ENCODE assay signal across 1 cellular context in genomic region chr4:6974138-6974848, GRCh38.
TF ChIP-seq lines count a peak whose summit lies in the region.

No MANE protein-coding gene starts in this region.

TF ChIP-seq in HepG2, 621 proteins besides CTCF, POLR2A, EP300 and RAD21 (continued from another document and continues in another):
- TF ChIP-seq, protein P1, sequence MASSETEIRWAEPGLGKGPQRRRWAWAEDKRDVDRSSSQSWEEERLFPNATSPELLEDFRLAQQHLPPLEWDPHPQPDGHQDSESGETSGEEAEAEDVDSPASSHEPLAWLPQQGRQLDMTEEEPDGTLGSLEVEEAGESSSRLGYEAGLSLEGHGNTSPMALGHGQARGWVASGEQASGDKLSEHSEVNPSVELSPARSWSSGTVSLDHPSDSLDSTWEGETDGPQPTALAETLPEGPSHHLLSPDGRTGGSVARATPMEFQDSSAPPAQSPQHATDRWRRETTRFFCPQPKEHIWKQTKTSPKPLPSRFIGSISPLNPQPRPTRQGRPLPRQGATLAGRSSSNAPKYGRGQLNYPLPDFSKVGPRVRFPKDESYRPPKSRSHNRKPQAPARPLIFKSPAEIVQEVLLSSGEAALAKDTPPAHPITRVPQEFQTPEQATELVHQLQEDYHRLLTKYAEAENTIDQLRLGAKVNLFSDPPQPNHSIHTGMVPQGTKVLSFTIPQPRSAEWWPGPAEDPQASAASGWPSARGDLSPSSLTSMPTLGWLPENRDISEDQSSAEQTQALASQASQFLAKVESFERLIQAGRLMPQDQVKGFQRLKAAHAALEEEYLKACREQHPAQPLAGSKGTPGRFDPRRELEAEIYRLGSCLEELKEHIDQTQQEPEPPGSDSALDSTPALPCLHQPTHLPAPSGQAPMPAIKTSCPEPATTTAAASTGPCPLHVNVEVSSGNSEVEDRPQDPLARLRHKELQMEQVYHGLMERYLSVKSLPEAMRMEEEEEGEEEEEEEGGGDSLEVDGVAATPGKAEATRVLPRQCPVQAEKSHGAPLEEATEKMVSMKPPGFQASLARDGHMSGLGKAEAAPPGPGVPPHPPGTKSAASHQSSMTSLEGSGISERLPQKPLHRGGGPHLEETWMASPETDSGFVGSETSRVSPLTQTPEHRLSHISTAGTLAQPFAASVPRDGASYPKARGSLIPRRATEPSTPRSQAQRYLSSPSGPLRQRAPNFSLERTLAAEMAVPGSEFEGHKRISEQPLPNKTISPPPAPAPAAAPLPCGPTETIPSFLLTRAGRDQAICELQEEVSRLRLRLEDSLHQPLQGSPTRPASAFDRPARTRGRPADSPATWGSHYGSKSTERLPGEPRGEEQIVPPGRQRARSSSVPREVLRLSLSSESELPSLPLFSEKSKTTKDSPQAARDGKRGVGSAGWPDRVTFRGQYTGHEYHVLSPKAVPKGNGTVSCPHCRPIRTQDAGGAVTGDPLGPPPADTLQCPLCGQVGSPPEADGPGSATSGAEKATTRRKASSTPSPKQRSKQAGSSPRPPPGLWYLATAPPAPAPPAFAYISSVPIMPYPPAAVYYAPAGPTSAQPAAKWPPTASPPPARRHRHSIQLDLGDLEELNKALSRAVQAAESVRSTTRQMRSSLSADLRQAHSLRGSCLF (CRISPR knock-in tag; IDR thresholded peaks at IDR 0.05; ENCODE audit: borderline replicate concordance), result no peak
- no peak for TF ChIP-seq FOXK2 (IDR thresholded peaks at IDR 0.05)
- no peak for TF ChIP-seq ZNF232 (CRISPR knock-in tag; IDR thresholded peaks at IDR 0.05; ENCODE audit: borderline replicate concordance)
- TF ChIP-seq MLLT10 (CRISPR knock-in tag; IDR thresholded peaks at IDR 0.05), result no peak
- TF ChIP-seq ZNF776 (CRISPR knock-in tag; IDR thresholded peaks at IDR 0.05), result no peak
- no peak for TF ChIP-seq ZNF292 (CRISPR knock-in tag; IDR thresholded peaks at IDR 0.05; ENCODE audit: borderline replicate concordance, low read depth)
- TF ChIP-seq MZF1 (CRISPR knock-in tag; IDR thresholded peaks at IDR 0.05; ENCODE audit: borderline replicate concordance), result no peak
- TF ChIP-seq YEATS4 (CRISPR knock-in tag; IDR thresholded peaks at IDR 0.05; ENCODE audit: borderline replicate concordance), result no peak
- peak; percentile 37; the same call in 1 of the 2 replicates for TF ChIP-seq FOSL2 (CRISPR knock-in tag; IDR thresholded peaks at IDR 0.05)
- TF ChIP-seq ARNTL (CRISPR knock-in tag; IDR thresholded peaks at IDR 0.05), result no peak
- no peak for TF ChIP-seq HNF4A (CRISPR knock-in tag; IDR thresholded peaks at IDR 0.05)
- TF ChIP-seq RCOR2 (CRISPR knock-in tag; IDR thresholded peaks at IDR 0.05), result no peak
- no peak for TF ChIP-seq RXRA (CRISPR knock-in tag; IDR thresholded peaks at IDR 0.05)
- TF ChIP-seq ZNF768 (CRISPR knock-in tag; IDR thresholded peaks at IDR 0.05), result no peak
- TF ChIP-seq, protein P2, sequence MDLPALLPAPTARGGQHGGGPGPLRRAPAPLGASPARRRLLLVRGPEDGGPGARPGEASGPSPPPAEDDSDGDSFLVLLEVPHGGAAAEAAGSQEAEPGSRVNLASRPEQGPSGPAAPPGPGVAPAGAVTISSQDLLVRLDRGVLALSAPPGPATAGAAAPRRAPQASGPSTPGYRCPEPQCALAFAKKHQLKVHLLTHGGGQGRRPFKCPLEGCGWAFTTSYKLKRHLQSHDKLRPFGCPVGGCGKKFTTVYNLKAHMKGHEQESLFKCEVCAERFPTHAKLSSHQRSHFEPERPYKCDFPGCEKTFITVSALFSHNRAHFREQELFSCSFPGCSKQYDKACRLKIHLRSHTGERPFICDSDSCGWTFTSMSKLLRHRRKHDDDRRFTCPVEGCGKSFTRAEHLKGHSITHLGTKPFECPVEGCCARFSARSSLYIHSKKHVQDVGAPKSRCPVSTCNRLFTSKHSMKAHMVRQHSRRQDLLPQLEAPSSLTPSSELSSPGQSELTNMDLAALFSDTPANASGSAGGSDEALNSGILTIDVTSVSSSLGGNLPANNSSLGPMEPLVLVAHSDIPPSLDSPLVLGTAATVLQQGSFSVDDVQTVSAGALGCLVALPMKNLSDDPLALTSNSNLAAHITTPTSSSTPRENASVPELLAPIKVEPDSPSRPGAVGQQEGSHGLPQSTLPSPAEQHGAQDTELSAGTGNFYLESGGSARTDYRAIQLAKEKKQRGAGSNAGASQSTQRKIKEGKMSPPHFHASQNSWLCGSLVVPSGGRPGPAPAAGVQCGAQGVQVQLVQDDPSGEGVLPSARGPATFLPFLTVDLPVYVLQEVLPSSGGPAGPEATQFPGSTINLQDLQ (CRISPR knock-in tag; IDR thresholded peaks at IDR 0.05), result no peak
- no peak for TF ChIP-seq ZFP41 (CRISPR knock-in tag; IDR thresholded peaks at IDR 0.05; ENCODE audit: borderline replicate concordance)
- no peak for TF ChIP-seq PITX1 (CRISPR knock-in tag; IDR thresholded peaks at IDR 0.05)
- TF ChIP-seq ZNF615 (CRISPR knock-in tag; IDR thresholded peaks at IDR 0.05; ENCODE audit: borderline replicate concordance), result no peak
- no peak for TF ChIP-seq ZNF878 (CRISPR knock-in tag; IDR thresholded peaks at IDR 0.05)
- no peak for TF ChIP-seq STAT5B (CRISPR knock-in tag; IDR thresholded peaks at IDR 0.05)
- TF ChIP-seq RFX3 (CRISPR knock-in tag; IDR thresholded peaks at IDR 0.05), result no peak
- no peak for TF ChIP-seq FOXA1 (IDR thresholded peaks at IDR 0.05)
- TF ChIP-seq FOXA1 (CRISPR knock-in tag; IDR thresholded peaks at IDR 0.05), result no peak
- no peak for TF ChIP-seq SMARCE1 (IDR thresholded peaks at IDR 0.05; ENCODE audit: borderline replicate concordance)
- TF ChIP-seq ADNP (CRISPR knock-in tag; IDR thresholded peaks at IDR 0.05), result no peak
- no peak for TF ChIP-seq SIX4 (CRISPR knock-in tag; IDR thresholded peaks at IDR 0.05)
- TF ChIP-seq SPEN (CRISPR knock-in tag; IDR thresholded peaks at IDR 0.05; ENCODE audit: low read depth), result no peak
- no peak for TF ChIP-seq ZNF629 (CRISPR knock-in tag; conservative IDR thresholded peaks at IDR 0.05)
- peak; percentile 53; the same call in 1 of the 2 replicates for TF ChIP-seq FOXK1 (CRISPR knock-in tag; IDR thresholded peaks at IDR 0.05; ENCODE audit: borderline replicate concordance, low read depth)
- no peak for TF ChIP-seq NFE2L1 (CRISPR knock-in tag; IDR thresholded peaks at IDR 0.05; ENCODE audit: borderline replicate concordance)
- no peak for TF ChIP-seq WIZ (CRISPR knock-in tag; IDR thresholded peaks at IDR 0.05)
- no peak for TF ChIP-seq NFKB2 (CRISPR knock-in tag; IDR thresholded peaks at IDR 0.05; ENCODE audit: borderline replicate concordance)
- no peak for TF ChIP-seq ZBTB1 (CRISPR knock-in tag; IDR thresholded peaks at IDR 0.05; ENCODE audit: borderline replicate concordance)
- no peak for TF ChIP-seq CBX2 (IDR thresholded peaks at IDR 0.05; ENCODE audit: low read depth, low read length)
- no peak for TF ChIP-seq CBX2 (CRISPR knock-in tag; IDR thresholded peaks at IDR 0.05; ENCODE audit: low read depth)
- no peak for TF ChIP-seq RORA (CRISPR knock-in tag; IDR thresholded peaks at IDR 0.05)
- TF ChIP-seq ZNF530 (CRISPR knock-in tag; IDR thresholded peaks at IDR 0.05; ENCODE audit: low read depth), result no peak
- TF ChIP-seq BORCS8-MEF2B (CRISPR knock-in tag; IDR thresholded peaks at IDR 0.05), result no peak
- TF ChIP-seq TERF1 (CRISPR knock-in tag; IDR thresholded peaks at IDR 0.05), result no peak
- 0 out of 2 replicates have a peak, but pooled peaks have one; percentile 3 for TF ChIP-seq CEBPG (CRISPR knock-in tag; IDR thresholded peaks at IDR 0.05)
- TF ChIP-seq ZNF614 (CRISPR knock-in tag; IDR thresholded peaks at IDR 0.05; ENCODE audit: borderline replicate concordance), result no peak
- TF ChIP-seq, protein P3, sequence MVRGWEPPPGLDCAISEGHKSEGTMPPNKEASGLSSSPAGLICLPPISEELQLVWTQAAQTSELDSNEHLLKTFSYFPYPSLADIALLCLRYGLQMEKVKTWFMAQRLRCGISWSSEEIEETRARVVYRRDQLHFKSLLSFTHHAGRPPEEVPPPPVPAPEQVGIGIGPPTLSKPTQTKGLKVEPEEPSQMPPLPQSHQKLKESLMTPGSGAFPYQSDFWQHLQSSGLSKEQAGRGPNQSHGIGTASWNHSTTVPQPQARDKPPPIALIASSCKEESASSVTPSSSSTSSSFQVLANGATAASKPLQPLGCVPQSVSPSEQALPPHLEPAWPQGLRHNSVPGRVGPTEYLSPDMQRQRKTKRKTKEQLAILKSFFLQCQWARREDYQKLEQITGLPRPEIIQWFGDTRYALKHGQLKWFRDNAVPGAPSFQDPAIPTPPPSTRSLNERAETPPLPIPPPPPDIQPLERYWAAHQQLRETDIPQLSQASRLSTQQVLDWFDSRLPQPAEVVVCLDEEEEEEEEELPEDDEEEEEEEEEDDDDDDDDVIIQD (CRISPR knock-in tag; IDR thresholded peaks at IDR 0.05; ENCODE audit: low read depth), result 0 out of 2 replicates have a peak, but pooled peaks have one; percentile 42
- TF ChIP-seq ZNF20 (CRISPR knock-in tag; IDR thresholded peaks at IDR 0.05), result no peak
- no peak for TF ChIP-seq ZSCAN31 (CRISPR knock-in tag; IDR thresholded peaks at IDR 0.05; ENCODE audit: low read depth)
- TF ChIP-seq, protein P4, sequence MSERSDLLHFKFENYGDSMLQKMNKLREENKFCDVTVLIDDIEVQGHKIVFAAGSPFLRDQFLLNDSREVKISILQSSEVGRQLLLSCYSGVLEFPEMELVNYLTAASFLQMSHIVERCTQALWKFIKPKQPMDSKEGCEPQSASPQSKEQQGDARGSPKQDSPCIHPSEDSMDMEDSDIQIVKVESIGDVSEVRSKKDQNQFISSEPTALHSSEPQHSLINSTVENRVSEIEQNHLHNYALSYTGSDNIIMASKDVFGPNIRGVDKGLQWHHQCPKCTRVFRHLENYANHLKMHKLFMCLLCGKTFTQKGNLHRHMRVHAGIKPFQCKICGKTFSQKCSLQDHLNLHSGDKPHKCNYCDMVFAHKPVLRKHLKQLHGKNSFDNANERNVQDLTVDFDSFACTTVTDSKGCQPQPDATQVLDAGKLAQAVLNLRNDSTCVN (CRISPR knock-in tag; IDR thresholded peaks at IDR 0.05; ENCODE audit: borderline replicate concordance), result no peak
- no peak for TF ChIP-seq SRSF4 (IDR thresholded peaks at IDR 0.05; ENCODE audit: low read depth, low read length, poor library complexity, severe bottlenecking)
- 0 out of 2 replicates have a peak, but pooled peaks have one; percentile 17 for TF ChIP-seq POGZ (CRISPR knock-in tag; IDR thresholded peaks at IDR 0.05)
- TF ChIP-seq SMC3 (IDR thresholded peaks at IDR 0.05; ENCODE audit: low read length), result peak; percentile 90
- no peak for TF ChIP-seq CCAR2 (optimal IDR thresholded peaks at IDR 0.05; ENCODE audit: low read depth, low read length)
- TF ChIP-seq, protein P5, sequence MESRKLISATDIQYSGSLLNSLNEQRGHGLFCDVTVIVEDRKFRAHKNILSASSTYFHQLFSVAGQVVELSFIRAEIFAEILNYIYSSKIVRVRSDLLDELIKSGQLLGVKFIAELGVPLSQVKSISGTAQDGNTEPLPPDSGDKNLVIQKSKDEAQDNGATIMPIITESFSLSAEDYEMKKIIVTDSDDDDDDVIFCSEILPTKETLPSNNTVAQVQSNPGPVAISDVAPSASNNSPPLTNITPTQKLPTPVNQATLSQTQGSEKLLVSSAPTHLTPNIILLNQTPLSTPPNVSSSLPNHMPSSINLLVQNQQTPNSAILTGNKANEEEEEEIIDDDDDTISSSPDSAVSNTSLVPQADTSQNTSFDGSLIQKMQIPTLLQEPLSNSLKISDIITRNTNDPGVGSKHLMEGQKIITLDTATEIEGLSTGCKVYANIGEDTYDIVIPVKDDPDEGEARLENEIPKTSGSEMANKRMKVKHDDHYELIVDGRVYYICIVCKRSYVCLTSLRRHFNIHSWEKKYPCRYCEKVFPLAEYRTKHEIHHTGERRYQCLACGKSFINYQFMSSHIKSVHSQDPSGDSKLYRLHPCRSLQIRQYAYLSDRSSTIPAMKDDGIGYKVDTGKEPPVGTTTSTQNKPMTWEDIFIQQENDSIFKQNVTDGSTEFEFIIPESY (CRISPR knock-in tag; IDR thresholded peaks at IDR 0.05), result peak; percentile 86
- no peak for TF ChIP-seq POLR2AphosphoS2 (IDR thresholded peaks at IDR 0.05; ENCODE audit: low read depth, low read length)
- no peak for TF ChIP-seq SKI (IDR thresholded peaks at IDR 0.05; ENCODE audit: partially characterized antibody)
- TF ChIP-seq TBX2 (CRISPR knock-in tag; IDR thresholded peaks at IDR 0.05; ENCODE audit: borderline replicate concordance), result no peak
- no peak for TF ChIP-seq ZNF441 (CRISPR knock-in tag; IDR thresholded peaks at IDR 0.05; ENCODE audit: borderline replicate concordance)
- no peak for TF ChIP-seq ZNF34 (CRISPR knock-in tag; IDR thresholded peaks at IDR 0.05; ENCODE audit: borderline replicate concordance)
- no peak; the same call in 1 of the 2 replicates for TF ChIP-seq ARID4A (CRISPR knock-in tag; IDR thresholded peaks at IDR 0.05; ENCODE audit: borderline replicate concordance)
- no peak for TF ChIP-seq ZNF263 (CRISPR knock-in tag; IDR thresholded peaks at IDR 0.05)
- TF ChIP-seq TEAD3 (CRISPR knock-in tag; optimal IDR thresholded peaks at IDR 0.05; ENCODE audit: borderline replicate concordance), result peak; percentile 18
